8 cellular contexts compared by ENCODE assay signal in genomic region chr4:6548201-6548881, GRCh38. TPM values are rescaled to one million over a fixed set of nuclear protein-coding genes. Genes with fewer than 3 reads are reported as not detected.
DNase-seq lines count a peak whose midpoint lies in the region; ATAC-seq, FAIRE-seq and TF ChIP-seq lines count a peak whose summit lies in the region.

No MANE protein-coding gene starts in this region.

- no peak overlapping the region for H3K4me2 ChIP-seq in OCI-LY7 (ENCODE audit: low read length)

- no peak for FAIRE-seq in H54 (lab: Jason Lieb, UNC)

- H3K4me3 ChIP-seq in OCI-LY7 (ENCODE audit: low read depth, low read length, poor library complexity, severe bottlenecking): no peak overlapping the region

- H3K9me3 ChIP-seq in OCI-LY7 (ENCODE audit: low read length): no peaks in the 10 kb centered on the region

- no peaks in the 10 kb centered on the region for H3K4me1 ChIP-seq in OCI-LY7 (ENCODE audit: insufficient read depth, low read length, poor library complexity, severe bottlenecking)

- peak; percentile 54 for TF ChIP-seq CTCF in OCI-LY7 (conservative IDR thresholded peaks at IDR 0.05; ENCODE audit: low read length)

- H2AFZ ChIP-seq in OCI-LY7 (ENCODE audit: low read length): no peak overlapping the region

- intact Hi-C loops in OCI-LY7 (cut with micrococcal nuclease; ENCODE audit: unreplicated experiment): loop anchor here (5.0 to 10.0 kb wide), 3 partner anchors 154 to 296 kb away; no protein-coding TSS in a partner anchor

- no peaks in the 10 kb centered on the region for H3K36me3 ChIP-seq in OCI-LY7 (ENCODE audit: insufficient read depth, low read length)

- POLR2A ChIA-PET in OCI-LY7 (lab: Charles Lee): no interaction called here

- ATAC-seq in GM19324 (IDR thresholded peaks at IDR 0.05; ENCODE audit: low FRiP score, unreplicated experiment) (no peak), HG02885 (IDR thresholded peaks at IDR 0.05; ENCODE audit: poor library complexity, unreplicated experiment) (no peak)

- BruUV-seq in OCI-LY7 (replicated peaks; lab: Mats Ljungman, UMichigan): no TSS peak

- no peaks in the 10 kb centered on the region for H3K9me2 ChIP-seq in OCI-LY7 (ENCODE audit: insufficient read depth, low read length)

- TF ChIP-seq POLR2A in H54 (IDR thresholded peaks at IDR 0.05; ENCODE audit: low read depth, low read length): no peak

- no peaks in the 10 kb centered on the region for H4K20me1 ChIP-seq in OCI-LY7 (ENCODE audit: insufficient read depth, low read length)

- no peak overlapping the region for H3K27ac ChIP-seq in OCI-LY7 (ENCODE audit: low read depth, low read length, poor library complexity, severe bottlenecking)

- DNase-seq in AG20443 (ENCODE audit: low spot score): peak; percentile 66
- peak; percentile 56 for DNase-seq in H54 (ENCODE audit: insufficient read length, low spot score)
- DNase-seq in OCI-LY7 (ENCODE audit: low spot score): peak; percentile 19
- DNase-seq in fibroblast of the conjunctiva (ENCODE audit: low read depth): peak; percentile 9
- no peak for DNase-seq in GM19238 (ENCODE audit: insufficient read length, low spot score)
- DNase-seq in activated CD4-positive, CD25-positive, alpha-beta regulatory T cell (lab: John Stamatoyannopoulos, UW): no peak

- H3K79me2 ChIP-seq in OCI-LY7 (ENCODE audit: insufficient read depth, low read depth, low read length): no peaks in the 10 kb centered on the region

- CTCF ChIA-PET in OCI-LY7 (lab: Charles Lee; ENCODE audit: unreplicated experiment): no interaction called here

RNA-seq across cellular contexts. Expression of gene MAN2B2, which starts 26.6 kb away (rescaled TPM):
- 11.0 and 13.7 TPM in 2 replicates for total RNA-seq in OCI-LY7 (2014; rRNA removed; shearing (Covaris generic))
- 19.4 and 20.4 TPM in 2 replicates for total RNA-seq in OCI-LY7 (2022)

Comparison
In these comparisons a context has a peak if more than half of its experiments do, and no peak if none do; other contexts are left out.
1. DNase-seq: peak in AG20443 (single experiment), H54 (single experiment), OCI-LY7 (single experiment) and fibroblast of the conjunctiva (single experiment); none in GM19238 (single experiment) and activated CD4-positive, CD25-positive, alpha-beta regulatory T cell (0 of 4).